32 cellular contexts compared by ENCODE assay signal in genomic region chr6:47086051-47086770, GRCh38. TPM values are rescaled to one million over a fixed set of nuclear protein-coding genes. Genes with fewer than 3 reads are reported as not detected.
"Had no signal": no experiment of that assay in that cellular context is flagged by ENCODE, and none has a peak within 500 bp of the region (broad histone marks: within the 10 kb centered on the region; RNA-seq: fewer than 3 reads in every experiment).

No MANE protein-coding gene starts in this region.

- H3K27ac ChIP-seq: coronary artery, foreskin keratinocyte, heart left ventricle, hepatocyte, ovary, psoas muscle, thyroid gland, upper lobe of left lung had no signal

- H3K79me2 ChIP-seq: hepatocyte had no signal

- H3K4me3 Mint-ChIP-seq: naive thymus-derived CD4-positive, alpha-beta T cell; stimulated activated naive CD8-positive, alpha-beta T cell treated with anti-CD3 and anti-CD28 coated beads, Interleukin-15, amount 100 ng/mL, for 72 hours had no signal

- H3K36me3 ChIP-seq: gastroesophageal sphincter, heart left ventricle, ovary, thyroid gland, upper lobe of left lung had no signal

- ATAC-seq: foreskin keratinocyte; gastroesophageal sphincter; left lobe of liver; naive thymus-derived CD4-positive, alpha-beta T cell; psoas muscle; right cardiac atrium; stimulated activated naive CD8-positive, alpha-beta T cell treated with anti-CD3 and anti-CD28 coated beads, Interleukin-15, amount 100 ng/mL, for 72 hours had no signal

- H2AFZ ChIP-seq: hepatocyte had no signal

- H3K27ac Mint-ChIP-seq: naive thymus-derived CD4-positive, alpha-beta T cell; stimulated activated naive CD8-positive, alpha-beta T cell treated with anti-CD3 and anti-CD28 coated beads, Interleukin-15, amount 100 ng/mL, for 72 hours had no signal

- H3K36me3 Mint-ChIP-seq: naive thymus-derived CD4-positive, alpha-beta T cell had no signal

- H3K4me1 Mint-ChIP-seq: naive thymus-derived CD4-positive, alpha-beta T cell; stimulated activated naive CD8-positive, alpha-beta T cell treated with anti-CD3 and anti-CD28 coated beads, Interleukin-15, amount 100 ng/mL, for 72 hours had no signal

- H3K9me3 Mint-ChIP-seq: stimulated activated naive CD8-positive, alpha-beta T cell treated with anti-CD3 and anti-CD28 coated beads, Interleukin-15, amount 100 ng/mL, for 72 hours had no signal

- FAIRE-seq: endothelial cell of umbilical vein, kidney, urothelium cell line had no signal

- DNase-seq: dermis blood vessel endothelial cell; effector memory CD4-positive, alpha-beta T cell; erythroblast; foreskin keratinocyte; heart left ventricle; kidney; mesendoderm; midbrain; naive thymus-derived CD4-positive, alpha-beta T cell; occipital lobe; ovary; posterior cingulate gyrus; psoas muscle; right cardiac atrium; stimulated activated CD4-positive, alpha-beta T cell treated with anti-CD3 and anti-CD28 coated beads, Interleukin-12 subunit alpha, Interleukin-12 subunit beta, amount 100 ng/mL, for 4 hours; stimulated activated CD4-positive, alpha-beta T cell treated with anti-CD3 and anti-CD28 coated beads, Interleukin-1b, Interleukin-23, amount 100 ng/mL, for 48 hours; stimulated activated CD4-positive, alpha-beta T cell treated with anti-CD3 and anti-CD28 coated beads, Interleukin-4, amount 100 ng/mL, for 1 hour; stimulated activated CD8-positive, alpha-beta memory T cell treated with anti-CD3 and anti-CD28 coated beads, Interleukin-4, amount 100 ng/mL, for 48 hours; stimulated activated naive CD4-positive, alpha-beta T cell; stimulated activated naive CD8-positive, alpha-beta T cell treated with anti-CD3 and anti-CD28 coated beads, Interleukin-15, amount 100 ng/mL, for 72 hours; thyroid gland; upper lobe of left lung had no signal

- H3K4me1 ChIP-seq: foreskin keratinocyte, psoas muscle had no signal

- H3K27me3 ChIP-seq: foreskin keratinocyte, gastroesophageal sphincter, heart left ventricle, hepatocyte, ovary, thyroid gland, upper lobe of left lung had no signal

- H3K4me3 ChIP-seq: coronary artery, gastroesophageal sphincter, heart left ventricle, hepatocyte, ovary, psoas muscle, smooth muscle cell, thyroid gland, upper lobe of left lung had no signal

- H3K9me3 ChIP-seq: gastroesophageal sphincter, heart left ventricle, ovary, psoas muscle, thyroid gland, upper lobe of left lung had no signal

- H3K4me2 ChIP-seq: hepatocyte, smooth muscle cell had no signal

RNA-seq across cellular contexts. Expression of gene ADGRF1, which starts 44.1 kb away (rescaled TPM):
- total RNA-seq: endothelial cell of umbilical vein; lung microvascular endothelial cell; naive thymus-derived CD4-positive, alpha-beta T cell; occipital lobe; psoas muscle; right cardiac atrium; smooth muscle cell; temporal lobe had no signal
- polyA plus RNA-seq: endothelial cell of umbilical vein; heart left ventricle; naive thymus-derived CD4-positive, alpha-beta T cell; neural cell; ovary; psoas muscle; right cardiac atrium; smooth muscle cell had no signal
